ENCODE assay signal across 8 cellular contexts in genomic region chr11:128776434-128777284, GRCh38.
DNase-seq lines count a peak whose midpoint lies in the region; ATAC-seq, FAIRE-seq and TF ChIP-seq lines count a peak whose summit lies in the region.

No MANE protein-coding gene starts in this region.

- H4K20me1 ChIP-seq in K562 (replicated peaks; ENCODE audit: control insufficient read depth, insufficient read depth, low read length), result no peaks in the 10 kb centered on the region

- in situ Hi-C loops in K562 (cut with MboI), result no loop called here

- H3K4me1 ChIP-seq in SJCRH30, result peaks cover 7% of the 10 kb centered on the region; the same call in 1 of the 2 replicates
- H3K4me1 ChIP-seq in K562 (replicated peaks in 1 of 2; ENCODE audit: control insufficient read depth in 2 of 2, insufficient read depth in 2 of 2, low read length in 2 of 2), result peaks cover 0 to 7% of the 10 kb centered on the region in 2 experiments; a peak in 1 of 5 replicates
- peaks cover 33% of the 10 kb centered on the region for H3K4me1 ChIP-seq in lower lobe of right lung
- H3K4me1 ChIP-seq in thyroid gland, result peaks cover 5 to 12% of the 10 kb centered on the region in 2 donors

- no peaks in the 10 kb centered on the region for H3K27me3 ChIP-seq in SJCRH30
- H3K27me3 ChIP-seq in K562 (ENCODE audit: control insufficient read depth in 2 of 2, insufficient read depth in 2 of 2, low read length in 2 of 2), result no peaks in the 10 kb centered on the region
- no peaks in the 10 kb centered on the region for H3K27me3 ChIP-seq in lower lobe of right lung (ENCODE audit: low read depth)
- H3K27me3 ChIP-seq in thyroid gland, result no peaks in the 10 kb centered on the region

- WGBS in K562 (ENCODE audit: insufficient coverage, low coverage, missing lambda C conversion rate), result 9% methylated on average over 28 of the region's 36 CpGs
- WGBS in thyroid gland, 2 donors, result 62 to 69% methylated on average over 32 to 35 of the region's 36 CpGs

- no peaks in the 10 kb centered on the region for H3K9me3 ChIP-seq in SJCRH30 (replicated peaks)
- no peaks in the 10 kb centered on the region for H3K9me3 ChIP-seq in K562 (replicated peaks; ENCODE audit: control insufficient read depth, insufficient read depth, low read depth, low read length)
- no peaks in the 10 kb centered on the region for H3K9me3 ChIP-seq in lower lobe of right lung
- no peaks in the 10 kb centered on the region for H3K9me3 ChIP-seq in thyroid gland

- no peaks in the 10 kb centered on the region for H3K79me2 ChIP-seq in K562 (ENCODE audit: control insufficient read depth, insufficient read depth, low read length)

- TF ChIP-seq CTCF in K562 (IDR thresholded peaks at IDR 0.05 in 2 of 3, conservative IDR thresholded peaks at IDR 0.05 in 1 of 3; ENCODE audit: insufficient read depth in 2 of 3, low read depth in 1 of 3, low read length in 3 of 3) (peak; percentile 40 to 60 (median 44); a peak in 5 of 6 replicates), lower lobe of right lung (IDR thresholded peaks at IDR 0.05) (peak; percentile 38), thyroid gland (IDR thresholded peaks at IDR 0.05) (peak in 4 of 6 experiments; percentile 3 to 48 (median 19)), omental fat pad (IDR thresholded peaks at IDR 0.05) (no peak)

- H3K4me3 ChIP-seq in SJCRH30 (no peak overlapping the region), K562 (no peak overlapping the region), lower lobe of right lung (no peak overlapping the region), thyroid gland (replicated peaks in 1 of 3) (no peak overlapping the region)

- BruUV-seq in K562 (replicated peaks; lab: Mats Ljungman, UMichigan), result no TSS peak

- CTCF ChIA-PET in K562 (lab: Yijun Ruan, JAX; ENCODE audit: low intra/inter-chr PET ratio), result no interaction called here

- FAIRE-seq in K562 (lab: Jason Lieb, UNC), result peak; percentile 11

- TF ChIP-seq EP300 in K562 (IDR thresholded peaks at IDR 0.05; ENCODE audit: low read length), result no peak

- POLR2A ChIA-PET in K562 (lab: Yijun Ruan, JAX), result no interaction called here

- 0 out of 4 replicates have a peak overlapping the region, but pooled peaks of 1 of the 2 experiments have one; percentile 6 for H3K9ac ChIP-seq in K562 (ENCODE audit: insufficient read depth in 1 of 2, low read depth in 2 of 2, low read length in 2 of 2)

- TF ChIP-seq POLR2A in K562 (conservative IDR thresholded peaks at IDR 0.05) (no peak), thyroid gland (IDR thresholded peaks at IDR 0.05) (no peak)

- H3K36me3 ChIP-seq in SJCRH30 (no peaks in the 10 kb centered on the region), K562 (ENCODE audit: control insufficient read depth, insufficient read depth, low read length) (no peaks in the 10 kb centered on the region), lower lobe of right lung (peaks cover 74% of the 10 kb centered on the region), thyroid gland (no peaks in the 10 kb centered on the region)

- H3K9me1 ChIP-seq in K562 (ENCODE audit: control insufficient read depth, insufficient read depth, low read length), result no peaks in the 10 kb centered on the region

- H3K4me2 ChIP-seq in K562 (ENCODE audit: insufficient read depth, low read length), result no peak overlapping the region

- peak; percentile 96 for ATAC-seq in K562
- peak; percentile 27 to 56 for ATAC-seq in lower lobe of right lung
- no peak for ATAC-seq in GM19324 (IDR thresholded peaks at IDR 0.05; ENCODE audit: low FRiP score, unreplicated experiment)
- no peak for ATAC-seq in omental fat pad (ENCODE audit: low FRiP score)

- 0 out of 2 replicates have a peak overlapping the region, but pooled peaks have one; percentile 40 for H2AFZ ChIP-seq in K562 (ENCODE audit: low read depth, low read length)

- DNase-seq in NCI-H2227 (lab: John Stamatoyannopoulos, UW; ENCODE audit: unreplicated experiment), result peak; percentile 21
- no peak for DNase-seq in NCI-H2227 treated with DMSO at 0.1 percent for 48 hours (lab: John Stamatoyannopoulos, UW)
- peak; percentile 25 to 44 for DNase-seq in SJCRH30
- DNase-seq in K562 (ENCODE audit: extremely low read depth in 1 of 4, low spot score in 3 of 4), result peak; percentile 56 to 59 (median 58)
- DNase-seq in lower lobe of right lung, result no peak
- peak; percentile 32 to 38 for DNase-seq in thyroid gland
- no peak for DNase-seq in omental fat pad (ENCODE audit: low spot score)

- peak in 1 of 2 experiments; percentile 24; a peak in 2 of 4 replicates for TF ChIP-seq RAD21 in K562 (CRISPR knock-in tag; conservative IDR thresholded peaks at IDR 0.05 in 1 of 2, IDR thresholded peaks at IDR 0.05 in 1 of 2)

- intact Hi-C loops in K562 (cut with micrococcal nuclease), result no loop called here
- intact Hi-C loops in lower lobe of right lung (cut with DNase I), result no loop called here
- intact Hi-C loops in thyroid gland (cut with DNase I), result no loop called here

- H3K27ac ChIP-seq in SJCRH30 (no peak overlapping the region), K562 (ENCODE audit: extremely low read depth, low read depth, low read length) (no peak overlapping the region), lower lobe of right lung (no peak overlapping the region), thyroid gland (no peak overlapping the region)

TF ChIP-seq in K562, 482 proteins besides CTCF, POLR2A, EP300 and RAD21 (continues in another document):
- TF ChIP-seq BACH1 (tag; IDR thresholded peaks at IDR 0.05) (no peak), NR2F6 (CRISPR knock-in tag; IDR thresholded peaks at IDR 0.05) (no peak), CBFA2T2 (conservative IDR thresholded peaks at IDR 0.05) (peak; percentile 15; the same call in 1 of the 2 replicates), PHB (CRISPR knock-in tag; IDR thresholded peaks at IDR 0.05) (no peak), CTCFL (IDR thresholded peaks at IDR 0.05; ENCODE audit: borderline replicate concordance, insufficient read depth, low read depth, low read length, poor library complexity, severe bottlenecking) (peak; percentile 49), FOSL1 (tag; conservative IDR thresholded peaks at IDR 0.05) (no peak), SRSF1 (IDR thresholded peaks at IDR 0.05; ENCODE audit: low read depth, low read length) (no peak), L3MBTL2 (IDR thresholded peaks at IDR 0.05) (peak; percentile 51; the same call in 1 of the 2 replicates), ATF6 (CRISPR knock-in tag; IDR thresholded peaks at IDR 0.05) (no peak), TEAD4 (IDR thresholded peaks at IDR 0.05; ENCODE audit: low read length) (0 out of 2 replicates have a peak, but pooled peaks have one; percentile 6), TEAD4 (CRISPR knock-in tag; IDR thresholded peaks at IDR 0.05; ENCODE audit: borderline replicate concordance) (no peak)
- TF ChIP-seq, protein P1, sequence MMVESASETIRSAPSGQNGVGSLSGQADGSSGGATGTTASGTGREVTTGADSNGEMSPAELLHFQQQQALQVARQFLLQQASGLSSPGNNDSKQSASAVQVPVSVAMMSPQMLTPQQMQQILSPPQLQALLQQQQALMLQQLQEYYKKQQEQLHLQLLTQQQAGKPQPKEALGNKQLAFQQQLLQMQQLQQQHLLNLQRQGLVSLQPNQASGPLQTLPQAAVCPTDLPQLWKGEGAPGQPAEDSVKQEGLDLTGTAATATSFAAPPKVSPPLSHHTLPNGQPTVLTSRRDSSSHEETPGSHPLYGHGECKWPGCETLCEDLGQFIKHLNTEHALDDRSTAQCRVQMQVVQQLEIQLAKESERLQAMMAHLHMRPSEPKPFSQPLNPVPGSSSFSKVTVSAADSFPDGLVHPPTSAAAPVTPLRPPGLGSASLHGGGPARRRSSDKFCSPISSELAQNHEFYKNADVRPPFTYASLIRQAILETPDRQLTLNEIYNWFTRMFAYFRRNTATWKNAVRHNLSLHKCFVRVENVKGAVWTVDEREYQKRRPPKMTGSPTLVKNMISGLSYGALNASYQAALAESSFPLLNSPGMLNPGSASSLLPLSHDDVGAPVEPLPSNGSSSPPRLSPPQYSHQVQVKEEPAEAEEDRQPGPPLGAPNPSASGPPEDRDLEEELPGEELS (CRISPR knock-in tag; IDR thresholded peaks at IDR 0.05; ENCODE audit: borderline replicate concordance), result no peak
- TF ChIP-seq, protein P2, sequence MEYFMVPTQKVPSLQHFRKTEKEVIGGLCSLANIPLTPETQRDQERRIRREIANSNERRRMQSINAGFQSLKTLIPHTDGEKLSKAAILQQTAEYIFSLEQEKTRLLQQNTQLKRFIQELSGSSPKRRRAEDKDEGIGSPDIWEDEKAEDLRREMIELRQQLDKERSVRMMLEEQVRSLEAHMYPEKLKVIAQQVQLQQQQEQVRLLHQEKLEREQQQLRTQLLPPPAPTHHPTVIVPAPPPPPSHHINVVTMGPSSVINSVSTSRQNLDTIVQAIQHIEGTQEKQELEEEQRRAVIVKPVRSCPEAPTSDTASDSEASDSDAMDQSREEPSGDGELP (CRISPR knock-in tag; IDR thresholded peaks at IDR 0.05; ENCODE audit: borderline replicate concordance), result peak; percentile 23; the same call in 1 of the 2 replicates

Comparison
In these comparisons a context has a peak if more than half of its experiments do, and no peak if none do; other contexts are left out.
1. DNase-seq: peak in NCI-H2227 (single experiment), SJCRH30 (2 of 2), K562 (4 of 4) and thyroid gland (2 of 2); none in NCI-H2227 treated with DMSO at 0.1 percent for 48 hours (single experiment), lower lobe of right lung (single experiment) and omental fat pad (single experiment).
2. ATAC-seq: peak in K562 (single experiment) and lower lobe of right lung (2 of 2); none in GM19324 (single experiment) and omental fat pad (single experiment).
3. CTCF ChIP-seq: peak in K562 (3 of 3), lower lobe of right lung (single experiment) and thyroid gland (4 of 6); none in omental fat pad (0 of 3).